In the genomic region with DNA sequence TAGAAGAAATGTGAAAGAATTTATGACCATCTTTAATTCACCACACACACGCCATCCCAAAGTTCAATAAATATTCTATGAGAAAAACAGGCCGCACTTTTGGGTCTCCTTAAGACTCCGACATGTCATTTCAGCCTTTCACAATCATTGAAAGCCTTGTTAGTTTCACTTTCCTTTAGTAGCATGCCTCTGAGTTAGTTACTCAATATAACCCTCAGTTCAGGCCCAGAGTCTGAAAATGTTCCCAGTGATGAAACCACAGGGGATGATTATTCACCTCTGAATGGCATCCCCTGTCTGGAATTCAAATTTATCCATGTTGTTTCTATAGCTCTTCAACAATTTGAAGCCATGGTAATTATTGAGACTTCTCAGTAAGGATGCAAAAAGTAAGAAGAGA, we compare ENCODE assay signal across 10 cellular contexts.
A peak's percentile ranks its signal among the peaks of the same experiment; 100 is the strongest.
DNase-seq lines count a peak whose midpoint lies in the region; ATAC-seq, FAIRE-seq and TF ChIP-seq lines count a peak whose summit lies in the region.
"Had no signal": no experiment of that assay in that cellular context is flagged by ENCODE, and none has a peak within 500 bp of the region (broad histone marks: within the 10 kb centered on the region; RNA-seq: fewer than 3 reads in every experiment).

No MANE protein-coding gene starts in this region.

- peaks cover 4% of the 10 kb centered on the region for H3K36me3 Mint-ChIP-seq in mesothelial cell of epicardium

- H3K4me3 ChIP-seq in bronchial epithelial cell (ENCODE audit: low read depth, low read length) (no peak overlapping the region), lung (no peak overlapping the region)
- H3K4me3 ChIP-seq: GM23338, K562 had no signal

- no peaks in the 10 kb centered on the region for H3K27me3 Mint-ChIP-seq in mesothelial cell of epicardium (ENCODE audit: low read depth)

- H3K4me3 Mint-ChIP-seq in mesothelial cell of epicardium: no peak overlapping the region
- H3K4me3 Mint-ChIP-seq: GM23338 had no signal

- FAIRE-seq in bronchial epithelial cell (lab: Jason Lieb, UNC): no peak
- FAIRE-seq: K562 had no signal

- TF ChIP-seq CTCF in AG09319 (IDR thresholded peaks at IDR 0.05; ENCODE audit: low read depth, low read length): no peak
- TF ChIP-seq CTCF in bronchial epithelial cell (IDR thresholded peaks at IDR 0.05; ENCODE audit: insufficient read depth, low read length, severe bottlenecking): no peak
- TF ChIP-seq CTCF in lung (IDR thresholded peaks at IDR 0.05; ENCODE audit: control extremely low read depth, extremely low read depth): no peak
- TF ChIP-seq CTCF in mesothelial cell of epicardium (IDR thresholded peaks at IDR 0.05; ENCODE audit: unreplicated experiment): no peak

- DNase-seq in AG09319 (ENCODE audit: extremely low read depth, low read depth) (peak; percentile 49), bronchial epithelial cell (ENCODE audit: low read depth) (peak; percentile 75), lung (ENCODE audit: low spot score) (no peak), C1 segment of cervical spinal cord (lab: John Stamatoyannopoulos, UW) (no peak), nucleus accumbens (lab: John Stamatoyannopoulos, UW) (no peak), mesothelial cell of epicardium (ENCODE audit: low spot score in 2 of 2, unreplicated experiment in 2 of 2) (no peak)
- no peak for DNase-seq in activated CD4-positive, CD25-positive, alpha-beta regulatory T cell treated with anti-CD3 and anti-CD28 coated beads, Interleukin-2, amount 50 U/mL, for 72 hours

- peak; percentile 50 for ATAC-seq in HG03354 (IDR thresholded peaks at IDR 0.05; ENCODE audit: poor library complexity, severe bottlenecking, unreplicated experiment)
- peak; percentile 81 for ATAC-seq in lung (ENCODE audit: insufficient read depth, low FRiP score)
- ATAC-seq: GM23338, K562 had no signal

- 39 to 72% methylated on average over 3 of the region's 3 CpGs for WGBS in lung, 2 donors

- H3K36me3 ChIP-seq in bronchial epithelial cell (ENCODE audit: control insufficient read depth, insufficient read depth, low read length): no peaks in the 10 kb centered on the region
- no peaks in the 10 kb centered on the region for H3K36me3 ChIP-seq in lung (ENCODE audit: control insufficient read depth in 2 of 2, insufficient read depth in 2 of 2, low read length in 2 of 2)

- peak overlapping the region in 1 of 2 donors; percentile 74 for H3K27ac ChIP-seq in lung (ENCODE audit: low read depth in 1 of 2, low read length in 1 of 2)

- H3K27me3 ChIP-seq in bronchial epithelial cell (ENCODE audit: control insufficient read depth, insufficient read depth, low read length) (no peaks in the 10 kb centered on the region), lung (ENCODE audit: control insufficient read depth, insufficient read depth) (no peaks in the 10 kb centered on the region)

- peaks cover 0 to 7% of the 10 kb centered on the region in 2 donors for H3K9me3 ChIP-seq in lung (ENCODE audit: control insufficient read depth in 2 of 2, insufficient read depth in 1 of 2, low read length in 1 of 2)

- H3K9me3 Mint-ChIP-seq in mesothelial cell of epicardium: peaks cover 31% of the 10 kb centered on the region

- no peaks in the 10 kb centered on the region for H3K4me1 ChIP-seq in lung (ENCODE audit: control insufficient read depth in 2 of 2, insufficient read depth in 2 of 2, low read length in 2 of 2)

- H3K27ac Mint-ChIP-seq in mesothelial cell of epicardium: no peak overlapping the region
- H3K27ac Mint-ChIP-seq: GM23338 had no signal

- peaks cover 5% of the 10 kb centered on the region for H3K4me1 Mint-ChIP-seq in mesothelial cell of epicardium

Comparison
In these comparisons a context has a peak if more than half of its experiments do, and no peak if none do; other contexts are left out.
1. DNase-seq: peak in AG09319 (single experiment) and bronchial epithelial cell (single experiment); none in lung (single experiment), C1 segment of cervical spinal cord (0 of 14), nucleus accumbens (0 of 56), mesothelial cell of epicardium (0 of 2) and activated CD4-positive, CD25-positive, alpha-beta regulatory T cell treated with anti-CD3 and anti-CD28 coated beads, Interleukin-2, amount 50 U/mL, for 72 hours (single experiment).